Comparison of ENCODE assay signal across 8 cellular contexts in genomic region chr1:163410073-163410522, GRCh38.
A peak's percentile ranks its signal among the peaks of the same experiment; 100 is the strongest.
DNase-seq lines count a peak whose midpoint lies in the region; ATAC-seq and TF ChIP-seq lines count a peak whose summit lies in the region.

No MANE protein-coding gene starts in this region.

- no peaks in the 10 kb centered on the region for H3K9me2 ChIP-seq in hepatocyte (replicated peaks; ENCODE audit: insufficient read depth)

- 11% methylated on average over 9 of the region's 9 CpGs for WGBS in hepatocyte (ENCODE audit: low lambda C conversion rate, missing lambda C conversion rate)

- peak; percentile 95 for TF ChIP-seq CTCF in hepatocyte (IDR thresholded peaks at IDR 0.05; ENCODE audit: poor library complexity)

- H3K9me3 ChIP-seq in hepatocyte (ENCODE audit: low read depth), result no peaks in the 10 kb centered on the region

- H3K4me1 ChIP-seq in hepatocyte (ENCODE audit: insufficient read depth), result peaks cover 5% of the 10 kb centered on the region

- peak overlapping the region; percentile 68 for H3K4me2 ChIP-seq in hepatocyte

- POLR2A ChIA-PET in HEK293T (lab: Yijun Ruan, JAX), result no interaction called here

- H3K36me3 ChIP-seq in hepatocyte (replicated peaks; ENCODE audit: insufficient read depth, low read depth), result no peaks in the 10 kb centered on the region

- CTCF ChIA-PET in HEK293T (lab: Yijun Ruan, JAX), result interaction anchor here (0.6 kb wide), 1 partner anchor 13 kb away, joined by 3 read pairs; no protein-coding TSS in a partner anchor

- DNase-seq in DMS 273 (lab: John Stamatoyannopoulos, UW; ENCODE audit: unreplicated experiment), result peak; percentile 83
- DNase-seq in HEK293T (ENCODE audit: extremely low spot score), result peak; percentile 59
- DNase-seq in NCI-H345 treated with DMSO at 0.1 percent for 48 hours (lab: John Stamatoyannopoulos, UW; ENCODE audit: unreplicated experiment), result peak; percentile 68
- peak; percentile 16 for DNase-seq in activated CD8-positive, alpha-beta memory T cell treated with anti-CD3 and anti-CD28 coated beads, Interleukin-2, amount 50 U/mL, for 4 hours
- peak; percentile 82 for DNase-seq in hepatocyte (ENCODE audit: low spot score)
- peak; percentile 11 for DNase-seq in skeletal muscle cell (ENCODE audit: low read depth)
- DNase-seq in NK-92 (lab: John Stamatoyannopoulos, UW; ENCODE audit: unreplicated experiment), result no peak

- H3K4me3 ChIP-seq in hepatocyte (no peak overlapping the region), skeletal muscle cell (ENCODE audit: low read depth, low read length) (no peak overlapping the region)

- H3K79me2 ChIP-seq in hepatocyte, result no peaks in the 10 kb centered on the region

- peak overlapping the region; percentile 1 for H2AFZ ChIP-seq in hepatocyte

- ATAC-seq in GM19395 (IDR thresholded peaks at IDR 0.05; ENCODE audit: unreplicated experiment), result no peak

- H3K27me3 ChIP-seq in hepatocyte, result no peaks in the 10 kb centered on the region

- no peak overlapping the region for H3K27ac ChIP-seq in hepatocyte

- no peaks in the 10 kb centered on the region for H4K20me1 ChIP-seq in hepatocyte (ENCODE audit: insufficient read depth, poor library complexity, severe bottlenecking)

TF ChIP-seq in HEK293T, 16 proteins besides CTCF, POLR2A, EP300 and RAD21:
- no peak for TF ChIP-seq BHLHE40 (IDR thresholded peaks at IDR 0.05; ENCODE audit: borderline replicate concordance)
- TF ChIP-seq FOXM1 (IDR thresholded peaks at IDR 0.05; ENCODE audit: borderline replicate concordance), result no peak
- TF ChIP-seq, protein P1, sequence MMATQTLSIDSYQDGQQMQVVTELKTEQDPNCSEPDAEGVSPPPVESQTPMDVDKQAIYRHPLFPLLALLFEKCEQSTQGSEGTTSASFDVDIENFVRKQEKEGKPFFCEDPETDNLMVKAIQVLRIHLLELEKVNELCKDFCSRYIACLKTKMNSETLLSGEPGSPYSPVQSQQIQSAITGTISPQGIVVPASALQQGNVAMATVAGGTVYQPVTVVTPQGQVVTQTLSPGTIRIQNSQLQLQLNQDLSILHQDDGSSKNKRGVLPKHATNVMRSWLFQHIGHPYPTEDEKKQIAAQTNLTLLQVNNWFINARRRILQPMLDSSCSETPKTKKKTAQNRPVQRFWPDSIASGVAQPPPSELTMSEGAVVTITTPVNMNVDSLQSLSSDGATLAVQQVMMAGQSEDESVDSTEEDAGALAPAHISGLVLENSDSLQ (IDR thresholded peaks at IDR 0.05), result no peak
TF ChIP-seq in HEK293T: peak in this region for 0.
